Comparison of ENCODE assay signal across 29 cellular contexts in the genomic region with DNA sequence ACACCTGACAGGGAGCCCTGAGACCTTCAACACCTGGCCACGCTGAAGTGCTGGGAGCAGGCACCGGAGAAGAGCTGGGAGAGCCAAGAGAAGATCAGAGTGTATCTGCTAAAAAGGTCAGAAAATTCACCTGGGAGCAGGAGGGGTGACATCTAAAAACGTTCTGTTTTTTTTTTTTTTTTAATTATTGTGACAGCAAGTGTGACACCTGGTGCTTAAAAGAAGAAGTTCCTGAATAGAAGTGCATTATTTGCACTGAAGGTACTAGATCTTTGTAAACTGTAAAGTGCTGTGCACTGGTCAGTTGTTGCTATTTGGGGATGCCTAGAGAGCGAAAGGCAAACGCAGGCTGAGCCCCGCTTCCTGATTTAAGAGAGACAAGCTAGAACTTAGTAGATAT.
DNase-seq lines count a peak whose midpoint lies in the region; ATAC-seq and TF ChIP-seq lines count a peak whose summit lies in the region.
"Had no signal": no experiment of that assay in that cellular context is flagged by ENCODE, and none has a peak within 500 bp of the region (broad histone marks: within the 10 kb centered on the region; RNA-seq: fewer than 3 reads in every experiment).

No MANE protein-coding gene starts in this region.

- ATAC-seq in right lobe of liver = no peak
- no peak for ATAC-seq in GM18873 (IDR thresholded peaks at IDR 0.05; ENCODE audit: low FRiP score, unreplicated experiment)
- ATAC-seq: pancreas had no signal

- intact Hi-C loops in right lobe of liver (cut with DNase I) = no loop called here

- 66% methylated on average over 6 of the region's 6 CpGs for WGBS in liver
- 40% methylated on average over 5 of the region's 6 CpGs for WGBS in right lobe of liver (ENCODE audit: insufficient coverage, low coverage, low lambda C conversion rate, missing lambda C conversion rate)

- no peak overlapping the region for H3K4me3 Mint-ChIP-seq in immature natural killer cell
- H3K4me3 Mint-ChIP-seq: activated CD4-positive, alpha-beta memory T cell treated with anti-CD3 and anti-CD28 coated beads, Interleukin-2, amount 10 ng/mL, durations not matched to agents 7 days and 5 days; CD14-positive monocyte; nephron had no signal

- H3K9me3 ChIP-seq in liver (ENCODE audit: control insufficient read depth in 4 of 4, low read length in 3 of 4) (peaks cover 0 to 3% (median 0%) of the 10 kb centered on the region in 4 donors), right lobe of liver (no peaks in the 10 kb centered on the region), OCI-LY3 (ENCODE audit: insufficient read depth, low read length) (no peaks in the 10 kb centered on the region)
- H3K9me3 ChIP-seq: colonic mucosa, pancreas, Peyer's patch, right atrium auricular region, SJCRH30, spleen, tibial nerve had no signal

- H3K27ac Mint-ChIP-seq in immature natural killer cell = no peak overlapping the region
- H3K27ac Mint-ChIP-seq: activated CD4-positive, alpha-beta memory T cell treated with anti-CD3 and anti-CD28 coated beads, Interleukin-2, amount 10 ng/mL, durations not matched to agents 7 days and 5 days; CD14-positive monocyte; nephron had no signal

- no peak for TF ChIP-seq POLR2A in right lobe of liver (IDR thresholded peaks at IDR 0.05)

- no peak overlapping the region for H3K9ac ChIP-seq in liver (ENCODE audit: low read depth in 1 of 2, low read length in 2 of 2)
- no peak overlapping the region for H3K9ac ChIP-seq in OCI-LY3 (ENCODE audit: low read length)

- H3K4me1 Mint-ChIP-seq in immature natural killer cell = no peaks in the 10 kb centered on the region
- H3K4me1 Mint-ChIP-seq: activated CD4-positive, alpha-beta memory T cell treated with anti-CD3 and anti-CD28 coated beads, Interleukin-2, amount 10 ng/mL, durations not matched to agents 7 days and 5 days; CD14-positive monocyte had no signal

- H3K36me3 ChIP-seq in liver (ENCODE audit: control insufficient read depth in 4 of 4, insufficient read depth in 3 of 4, low read depth in 1 of 4, low read length in 3 of 4) = no peaks in the 10 kb centered on the region
- H3K36me3 ChIP-seq in right lobe of liver = no peaks in the 10 kb centered on the region
- H3K36me3 ChIP-seq in OCI-LY3 (replicated peaks; ENCODE audit: low read depth, low read length) = no peaks in the 10 kb centered on the region
- H3K36me3 ChIP-seq: colonic mucosa, pancreas, Peyer's patch, SJCRH30, tibial nerve had no signal

- TF ChIP-seq CTCF in liver (IDR thresholded peaks at IDR 0.05; ENCODE audit: low read depth, low read length, missing input control) = peak; percentile 9
- TF ChIP-seq CTCF in right lobe of liver (IDR thresholded peaks at IDR 0.05) = peak in 2 of 4 donors; percentile 6 to 7
- peak; percentile 21; the same call in 1 of the 2 replicates for TF ChIP-seq CTCF in OCI-LY3 (IDR thresholded peaks at IDR 0.05; ENCODE audit: low read depth, low read length)
- peak; percentile 7 for TF ChIP-seq CTCF in choroid plexus epithelial cell (conservative IDR thresholded peaks at IDR 0.05; ENCODE audit: low read depth, low read length)

- DNase-seq in right lobe of liver (no peak), choroid plexus epithelial cell (ENCODE audit: low read depth) (no peak), immature natural killer cell (no peak), NK-92 (lab: John Stamatoyannopoulos, UW; ENCODE audit: unreplicated experiment) (no peak)
- DNase-seq: activated CD4-positive, alpha-beta memory T cell treated with anti-CD3 and anti-CD28 coated beads, Interleukin-2, amount 10 ng/mL, durations not matched to agents 7 days and 5 days; activated CD4-positive, alpha-beta T cell treated with anti-CD3 and anti-CD28 coated beads for 1 hour; activated CD8-positive, alpha-beta memory T cell treated with anti-CD3 and anti-CD28 coated beads, Interleukin-2, amount 50 U/mL, for 48 hours; activated naive CD4-positive, alpha-beta T cell treated with anti-CD3 and anti-CD28 coated beads, Interleukin-2, amount 50 U/mL, for 16 hours; amniotic stem cell; Calu3; colonic mucosa; effector memory CD4-positive, alpha-beta T cell; erythroblast; NCI-H1092; NCI-H187 treated with DMSO at 0.1 percent for 48 hours; NCI-H226; pancreas; Peyer's patch; SJCRH30; spleen; T-helper 1 cell had no signal

- H3K4me2 ChIP-seq in OCI-LY3 (ENCODE audit: low read length) = no peak overlapping the region

- H3K4me1 ChIP-seq in liver (ENCODE audit: control insufficient read depth in 4 of 4, insufficient read depth in 4 of 4, low read length in 3 of 4) (no peaks in the 10 kb centered on the region), right lobe of liver (no peaks in the 10 kb centered on the region), OCI-LY3 (ENCODE audit: low read length) (no peaks in the 10 kb centered on the region)
- H3K4me1 ChIP-seq: colonic mucosa, pancreas, Peyer's patch, right atrium auricular region, SJCRH30, tibial nerve had no signal

- no peaks in the 10 kb centered on the region for H3K79me2 ChIP-seq in OCI-LY3 (ENCODE audit: low read length)

- peaks cover 0 to 6% (median 2%) of the 10 kb centered on the region in 3 donors for H3K27me3 Mint-ChIP-seq in immature natural killer cell (ENCODE audit: low read depth in 3 of 3)
- H3K27me3 Mint-ChIP-seq: activated CD4-positive, alpha-beta memory T cell treated with anti-CD3 and anti-CD28 coated beads, Interleukin-2, amount 10 ng/mL, durations not matched to agents 7 days and 5 days had no signal

- H3K9me3 Mint-ChIP-seq in immature natural killer cell = no peaks in the 10 kb centered on the region
- H3K9me3 Mint-ChIP-seq: activated CD4-positive, alpha-beta memory T cell treated with anti-CD3 and anti-CD28 coated beads, Interleukin-2, amount 10 ng/mL, durations not matched to agents 7 days and 5 days had no signal

- no peak overlapping the region for H3K27ac ChIP-seq in liver (ENCODE audit: low read depth in 1 of 2, low read length in 2 of 2)
- H3K27ac ChIP-seq in right lobe of liver = no peak overlapping the region
- H3K27ac ChIP-seq in OCI-LY3 (ENCODE audit: low read length) = no peak overlapping the region
- H3K27ac ChIP-seq: colonic mucosa, pancreas, Peyer's patch, right atrium auricular region, SJCRH30, spleen, tibial nerve had no signal

- no peaks in the 10 kb centered on the region for H3K27me3 ChIP-seq in liver (ENCODE audit: control insufficient read depth in 4 of 4, insufficient read depth in 4 of 4, low read length in 3 of 4)
- H3K27me3 ChIP-seq in right lobe of liver = no peaks in the 10 kb centered on the region
- H3K27me3 ChIP-seq in OCI-LY3 (ENCODE audit: low read depth, low read length) = peaks cover 36% of the 10 kb centered on the region
- H3K27me3 ChIP-seq: colonic mucosa, pancreas, Peyer's patch, right atrium auricular region, SJCRH30, spleen, tibial nerve had no signal

- H2AFZ ChIP-seq in OCI-LY3 (ENCODE audit: low read depth, low read length) = no peak overlapping the region

- H4K20me1 ChIP-seq in OCI-LY3 (ENCODE audit: insufficient read depth, low read length) = no peaks in the 10 kb centered on the region

- H3K4me3 ChIP-seq in liver (ENCODE audit: low read depth in 1 of 3, low read length in 3 of 3) = no peak overlapping the region
- no peak overlapping the region for H3K4me3 ChIP-seq in right lobe of liver
- no peak overlapping the region for H3K4me3 ChIP-seq in OCI-LY3 (ENCODE audit: low read length)
- H3K4me3 ChIP-seq in choroid plexus epithelial cell (ENCODE audit: low read depth, low read length) = no peak overlapping the region
- H3K4me3 ChIP-seq: colonic mucosa, lung, pancreas, Peyer's patch, right atrium auricular region, SJCRH30, spleen, tibial nerve had no signal

- no peak for TF ChIP-seq RAD21 in liver (IDR thresholded peaks at IDR 0.05)

- H3K36me3 Mint-ChIP-seq in immature natural killer cell = peaks cover 0 to 14% (median 6%) of the 10 kb centered on the region in 3 donors
- H3K36me3 Mint-ChIP-seq: CD14-positive monocyte had no signal

TF ChIP-seq in liver, 16 proteins besides CTCF, POLR2A, EP300 and RAD21 (continues in another document):
- no peak for TF ChIP-seq SP1 (IDR thresholded peaks at IDR 0.05)
- TF ChIP-seq, protein P1, sequence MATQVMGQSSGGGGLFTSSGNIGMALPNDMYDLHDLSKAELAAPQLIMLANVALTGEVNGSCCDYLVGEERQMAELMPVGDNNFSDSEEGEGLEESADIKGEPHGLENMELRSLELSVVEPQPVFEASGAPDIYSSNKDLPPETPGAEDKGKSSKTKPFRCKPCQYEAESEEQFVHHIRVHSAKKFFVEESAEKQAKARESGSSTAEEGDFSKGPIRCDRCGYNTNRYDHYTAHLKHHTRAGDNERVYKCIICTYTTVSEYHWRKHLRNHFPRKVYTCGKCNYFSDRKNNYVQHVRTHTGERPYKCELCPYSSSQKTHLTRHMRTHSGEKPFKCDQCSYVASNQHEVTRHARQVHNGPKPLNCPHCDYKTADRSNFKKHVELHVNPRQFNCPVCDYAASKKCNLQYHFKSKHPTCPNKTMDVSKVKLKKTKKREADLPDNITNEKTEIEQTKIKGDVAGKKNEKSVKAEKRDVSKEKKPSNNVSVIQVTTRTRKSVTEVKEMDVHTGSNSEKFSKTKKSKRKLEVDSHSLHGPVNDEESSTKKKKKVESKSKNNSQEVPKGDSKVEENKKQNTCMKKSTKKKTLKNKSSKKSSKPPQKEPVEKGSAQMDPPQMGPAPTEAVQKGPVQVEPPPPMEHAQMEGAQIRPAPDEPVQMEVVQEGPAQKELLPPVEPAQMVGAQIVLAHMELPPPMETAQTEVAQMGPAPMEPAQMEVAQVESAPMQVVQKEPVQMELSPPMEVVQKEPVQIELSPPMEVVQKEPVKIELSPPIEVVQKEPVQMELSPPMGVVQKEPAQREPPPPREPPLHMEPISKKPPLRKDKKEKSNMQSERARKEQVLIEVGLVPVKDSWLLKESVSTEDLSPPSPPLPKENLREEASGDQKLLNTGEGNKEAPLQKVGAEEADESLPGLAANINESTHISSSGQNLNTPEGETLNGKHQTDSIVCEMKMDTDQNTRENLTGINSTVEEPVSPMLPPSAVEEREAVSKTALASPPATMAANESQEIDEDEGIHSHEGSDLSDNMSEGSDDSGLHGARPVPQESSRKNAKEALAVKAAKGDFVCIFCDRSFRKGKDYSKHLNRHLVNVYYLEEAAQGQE (IDR thresholded peaks at IDR 0.05) = no peak
- TF ChIP-seq, protein P2, sequence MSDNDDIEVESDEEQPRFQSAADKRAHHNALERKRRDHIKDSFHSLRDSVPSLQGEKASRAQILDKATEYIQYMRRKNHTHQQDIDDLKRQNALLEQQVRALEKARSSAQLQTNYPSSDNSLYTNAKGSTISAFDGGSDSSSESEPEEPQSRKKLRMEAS (IDR thresholded peaks at IDR 0.05) = no peak
- no peak for TF ChIP-seq JUND (IDR thresholded peaks at IDR 0.05)
- TF ChIP-seq RXRA (IDR thresholded peaks at IDR 0.05) = no peak
